Comparison of ENCODE assay signal across 13 cellular contexts in genomic region chr5:133365326-133365725, GRCh38.
A peak's percentile ranks its signal among the peaks of the same experiment; 100 is the strongest.
DNase-seq lines count a peak whose midpoint lies in the region; ATAC-seq and TF ChIP-seq lines count a peak whose summit lies in the region.
"Had no signal": no experiment of that assay in that cellular context is flagged by ENCODE, and none has a peak within 500 bp of the region (broad histone marks: within the 10 kb centered on the region; RNA-seq: fewer than 3 reads in every experiment).

No MANE protein-coding gene starts in this region.

- H3T11ph ChIP-seq in H9 (ENCODE audit: low read length), result no peak overlapping the region

- no peak overlapping the region for H3K27ac Mint-ChIP-seq in Calu3 (ENCODE audit: unreplicated experiment)
- no peak overlapping the region for H3K27ac Mint-ChIP-seq in H9
- H3K27ac Mint-ChIP-seq: activated T-helper 2 cell treated with anti-CD3 and anti-CD28 coated beads, Interferon-gamma antibody, Interleukin-2, Interleukin-4, amounts not matched to agents 10 μg/mL and 5 μg/mL and 100 μg/mL, durations not matched to agents 14 hours and 24 hours and 36 hours; immature natural killer cell had no signal

- BruUV-seq in Calu3 (replicated peaks; lab: Mats Ljungman, UMichigan), result no TSS peak

- H3K9me3 ChIP-seq in H9 (ENCODE audit: control insufficient read depth, low read depth, low read length), result no peaks in the 10 kb centered on the region

- no peak overlapping the region for H3K4me3 ChIP-seq in astrocyte of the spinal cord (ENCODE audit: low read depth, low read length)

- ATAC-seq in GM18873 (IDR thresholded peaks at IDR 0.05; ENCODE audit: low FRiP score, unreplicated experiment), result no peak

- peak; percentile 51 for TF ChIP-seq CTCF in Calu3 (IDR thresholded peaks at IDR 0.05; ENCODE audit: unreplicated experiment)
- TF ChIP-seq CTCF in H9 (conservative IDR thresholded peaks at IDR 0.05), result peak; percentile 76
- TF ChIP-seq CTCF in astrocyte of the spinal cord (IDR thresholded peaks at IDR 0.05; ENCODE audit: low read depth, low read length), result peak; percentile 25

- H3K27me3 Mint-ChIP-seq in Calu3 (ENCODE audit: unreplicated experiment) (peaks cover 93% of the 10 kb centered on the region), H9 (ENCODE audit: low read depth) (peaks cover 8% of the 10 kb centered on the region)

- no peak overlapping the region for H4K8ac ChIP-seq in H9 (replicated peaks; ENCODE audit: insufficient read length, low read depth, low read length)

- H4K91ac ChIP-seq in H9 (ENCODE audit: insufficient read length, low read depth, low read length), result no peak overlapping the region

- no peak overlapping the region for H2AFZ ChIP-seq in H9 (ENCODE audit: low read length)
- H2AFZ ChIP-seq: parathyroid adenoma had no signal

- no peak overlapping the region for H2BK15ac ChIP-seq in H9 (ENCODE audit: low read depth, low read length)

- H3K56ac ChIP-seq in H9 (ENCODE audit: insufficient read length, low read depth, low read length), result no peak overlapping the region

- H2BK20ac ChIP-seq in H9 (ENCODE audit: low read depth, low read length, poor library complexity, severe bottlenecking), result no peak overlapping the region

- H3K14ac ChIP-seq in H9 (ENCODE audit: insufficient read depth, low read length), result no peak overlapping the region

- in situ Hi-C loops in astrocyte of the spinal cord (cut with HindIII; ENCODE audit: low sequenced_read_pairs), result no loop called here

- H3K4me1 Mint-ChIP-seq in Calu3 (ENCODE audit: low read depth, unreplicated experiment) (no peaks in the 10 kb centered on the region), H9 (peaks cover 43 to 48% of the 10 kb centered on the region in 2 experiments)
- H3K4me1 Mint-ChIP-seq: immature natural killer cell had no signal

- H3K9me3 Mint-ChIP-seq in Calu3 (ENCODE audit: low read depth, unreplicated experiment) (no peaks in the 10 kb centered on the region), H9 (no peaks in the 10 kb centered on the region; a peak in 1 of 5 replicates)
- H3K9me3 Mint-ChIP-seq: activated T-helper 2 cell treated with anti-CD3 and anti-CD28 coated beads, Interferon-gamma antibody, Interleukin-2, Interleukin-4, amounts not matched to agents 10 μg/mL and 5 μg/mL and 100 μg/mL, durations not matched to agents 14 hours and 24 hours and 36 hours; immature natural killer cell had no signal

- H3K36me3 Mint-ChIP-seq in Calu3 (ENCODE audit: insufficient read depth, unreplicated experiment) (no peaks in the 10 kb centered on the region), H9 (ENCODE audit: insufficient read depth in 1 of 3, low read depth in 3 of 3) (no peaks in the 10 kb centered on the region)
- H3K36me3 Mint-ChIP-seq: immature natural killer cell had no signal

- DNase-seq in Calu3 (peak; percentile 25), H9 (peak; percentile 66), astrocyte of the spinal cord (ENCODE audit: low read depth, low spot score) (no peak), mucosa of gallbladder (ENCODE audit: low spot score) (peak; percentile 8), NCI-H1694 treated with DMSO at 0.1 percent for 48 hours (lab: John Stamatoyannopoulos, UW) (no peak), HK-2 (ENCODE audit: unreplicated experiment) (no peak), SKM-1 (lab: John Stamatoyannopoulos, UW; ENCODE audit: unreplicated experiment) (no peak)
- DNase-seq: immature natural killer cell, KBM-7, T-helper 9 cell had no signal

- H3K4me1 ChIP-seq in H9 (ENCODE audit: insufficient read depth, low read length), result peaks cover 12% of the 10 kb centered on the region; the same call in 1 of the 2 replicates

- intact Hi-C loops in Calu3 (cut with micrococcal nuclease; ENCODE audit: unreplicated experiment), result no loop called here

- H2BK12ac ChIP-seq in H9 (ENCODE audit: insufficient read length, low read depth, low read length), result no peak overlapping the region

- WGBS in H9 (ENCODE audit: extremely low coverage, insufficient read length, low lambda C conversion rate), result no CpG with 5 or more reads among the region's 8 CpGs

- H3K4me2 ChIP-seq in H9 (ENCODE audit: insufficient read depth, insufficient read length, low read length), result no peak overlapping the region

- H3K18ac ChIP-seq in H9 (ENCODE audit: insufficient read length, low read depth, low read length), result no peak overlapping the region

- CTCF ChIA-PET in Calu3 (lab: Charles Lee), result no interaction called here

- H3K4me3 Mint-ChIP-seq in Calu3 (ENCODE audit: low read depth, unreplicated experiment) (no peak overlapping the region), H9 (no peak overlapping the region; a peak in 1 of 5 replicates)
- H3K4me3 Mint-ChIP-seq: immature natural killer cell had no signal

- H3K79me1 ChIP-seq in H9 (ENCODE audit: insufficient read depth, low read depth, low read length, poor library complexity, severe bottlenecking), result no peaks in the 10 kb centered on the region

- H2BK120ac ChIP-seq in H9 (ENCODE audit: low read depth, low read length, poor library complexity, severe bottlenecking), result no peak overlapping the region

- no peak overlapping the region for H3K9ac ChIP-seq in H9 (ENCODE audit: extremely low read depth, insufficient read length, low read length)
- H3K9ac ChIP-seq: parathyroid adenoma had no signal

- H3K4ac ChIP-seq in H9 (ENCODE audit: low read depth, low read length), result no peak overlapping the region

- H2AK5ac ChIP-seq in H9 (ENCODE audit: insufficient read length, low read length), result no peak overlapping the region

- no peak overlapping the region for H4K5ac ChIP-seq in H9 (ENCODE audit: insufficient read length, low read depth, low read length)

- H2BK5ac ChIP-seq in H9 (ENCODE audit: insufficient read length, low read length), result no peak overlapping the region

- no peaks in the 10 kb centered on the region for H3K27me3 ChIP-seq in H9 (ENCODE audit: insufficient read depth, low read length)

- no peak overlapping the region for H3K23ac ChIP-seq in H9 (ENCODE audit: insufficient read length, low read depth, low read length)

- no peaks in the 10 kb centered on the region for H3K79me2 ChIP-seq in H9 (ENCODE audit: insufficient read depth, low read length)
- H3K79me2 ChIP-seq: parathyroid adenoma had no signal

- no peaks in the 10 kb centered on the region for H3K23me2 ChIP-seq in H9 (ENCODE audit: insufficient read length, low read depth, low read length, poor library complexity, severe bottlenecking)

- H3K27ac ChIP-seq in H9 (ENCODE audit: insufficient read length, low read depth, low read length), result no peak overlapping the region
- H3K27ac ChIP-seq: parathyroid adenoma had no signal

- peaks cover under 1% of the 10 kb centered on the region for H4K20me1 ChIP-seq in H9 (ENCODE audit: control insufficient read depth, insufficient read depth, insufficient read length)

Comparison
In these comparisons a context has a peak if more than half of its experiments do, and no peak if none do; other contexts are left out.
1. DNase-seq: peak in Calu3 (single experiment), H9 (single experiment) and mucosa of gallbladder (single experiment); none in astrocyte of the spinal cord (single experiment), NCI-H1694 treated with DMSO at 0.1 percent for 48 hours (single experiment), HK-2 (single experiment) and SKM-1 (single experiment).
2. CTCF ChIP-seq: peak in every context shown above with its lines; median percentile 76 in H9; 51 in Calu3; 25 in astrocyte of the spinal cord.